13 cellular contexts compared by ENCODE assay signal in genomic region chr3:31227152-31227581, GRCh38.
DNase-seq lines count a peak whose midpoint lies in the region; ATAC-seq, FAIRE-seq and TF ChIP-seq lines count a peak whose summit lies in the region.
"Had no signal": no experiment of that assay in that cellular context is flagged by ENCODE, and none has a peak within 500 bp of the region (broad histone marks: within the 10 kb centered on the region; RNA-seq: fewer than 3 reads in every experiment).

No MANE protein-coding gene starts in this region.

- no peaks in the 10 kb centered on the region for H3K27me3 ChIP-seq in GM06990 (replicated peaks; ENCODE audit: control insufficient read depth, insufficient read depth, low read length)
- H3K27me3 ChIP-seq in small intestine (ENCODE audit: control insufficient read depth in 2 of 2, insufficient read depth in 2 of 2, low read length in 2 of 2) = no peaks in the 10 kb centered on the region
- H3K27me3 ChIP-seq in breast epithelium = no peaks in the 10 kb centered on the region
- H3K27me3 ChIP-seq: uterus had no signal

- FAIRE-seq in small intestine (lab: Jason Lieb, UNC) = no peak

- peak overlapping the region; percentile 89 to 96 for H3K27ac Mint-ChIP-seq in effector memory CD8-positive, alpha-beta T cell
- no peak overlapping the region for H3K27ac Mint-ChIP-seq in chondrocyte (ENCODE audit: unreplicated experiment)

- H3K4me1 ChIP-seq in small intestine (ENCODE audit: control insufficient read depth in 2 of 2, insufficient read depth in 1 of 2, low read depth in 1 of 2, low read length in 1 of 2) (no peaks in the 10 kb centered on the region), breast epithelium (no peaks in the 10 kb centered on the region)
- H3K4me1 ChIP-seq: uterus had no signal

- H3K36me3 ChIP-seq in GM06990 (ENCODE audit: control insufficient read depth, insufficient read depth, low read length) = no peaks in the 10 kb centered on the region
- H3K36me3 ChIP-seq in small intestine (ENCODE audit: control insufficient read depth in 2 of 2, insufficient read depth in 2 of 2, low read length in 2 of 2) = no peaks in the 10 kb centered on the region
- H3K36me3 ChIP-seq in breast epithelium = no peaks in the 10 kb centered on the region
- H3K36me3 ChIP-seq: uterus had no signal

- H3K27me3 Mint-ChIP-seq in effector memory CD8-positive, alpha-beta T cell = no peaks in the 10 kb centered on the region
- no peaks in the 10 kb centered on the region for H3K27me3 Mint-ChIP-seq in chondrocyte (ENCODE audit: low read depth)

- TF ChIP-seq POLR2A in breast epithelium (IDR thresholded peaks at IDR 0.05) = no peak

- H3K9me3 Mint-ChIP-seq in effector memory CD8-positive, alpha-beta T cell = no peaks in the 10 kb centered on the region
- no peaks in the 10 kb centered on the region for H3K9me3 Mint-ChIP-seq in chondrocyte (ENCODE audit: low read depth)

- peak overlapping the region; percentile 42 to 60 for H3K4me3 Mint-ChIP-seq in effector memory CD8-positive, alpha-beta T cell
- no peak overlapping the region for H3K4me3 Mint-ChIP-seq in chondrocyte (ENCODE audit: unreplicated experiment)

- H3K27ac ChIP-seq in small intestine (ENCODE audit: low read depth in 1 of 2, low read length in 1 of 2) (no peak overlapping the region), breast epithelium (no peak overlapping the region)
- H3K27ac ChIP-seq: coronary artery, uterus had no signal

- H3K9me3 ChIP-seq in small intestine (ENCODE audit: control insufficient read depth, low read depth) = no peaks in the 10 kb centered on the region
- no peaks in the 10 kb centered on the region for H3K9me3 ChIP-seq in breast epithelium
- H3K9me3 ChIP-seq: uterus had no signal

- intact Hi-C loops in breast epithelium (cut with DNase I; ENCODE audit: low total_unique reads) = no loop called here

- peaks cover 2% of the 10 kb centered on the region for H3K36me3 Mint-ChIP-seq in effector memory CD8-positive, alpha-beta T cell (ENCODE audit: insufficient read depth)
- no peaks in the 10 kb centered on the region for H3K36me3 Mint-ChIP-seq in chondrocyte (ENCODE audit: low read depth)

- TF ChIP-seq CTCF in GM06990 (IDR thresholded peaks at IDR 0.05; ENCODE audit: insufficient read depth, low read length, poor library complexity, severe bottlenecking) = no peak
- no peak for TF ChIP-seq CTCF in chondrocyte (IDR thresholded peaks at IDR 0.05)
- TF ChIP-seq CTCF in breast epithelium (IDR thresholded peaks at IDR 0.05) = no peak

- 62 to 73% (median 62%) methylated on average over 3 of the region's 3 CpGs for WGBS in small intestine, 3 donors

- H3K4me1 Mint-ChIP-seq in effector memory CD8-positive, alpha-beta T cell (ENCODE audit: low read depth in 2 of 2) = peaks cover 50 to 53% of the 10 kb centered on the region in 2 donors
- H3K4me1 Mint-ChIP-seq in chondrocyte (ENCODE audit: low read depth) = peaks cover 4% of the 10 kb centered on the region

- ATAC-seq in GM21576 (IDR thresholded peaks at IDR 0.05; ENCODE audit: unreplicated experiment) = peak; percentile 28
- ATAC-seq in effector memory CD8-positive, alpha-beta T cell (replicated peaks) = peak; percentile 83

- H3K4me3 ChIP-seq in GM06990 (replicated peaks; ENCODE audit: low read depth, low read length) = no peak overlapping the region
- no peak overlapping the region for H3K4me3 ChIP-seq in small intestine (ENCODE audit: low read depth in 1 of 2, low read length in 2 of 2)
- H3K4me3 ChIP-seq in breast epithelium = no peak overlapping the region
- H3K4me3 ChIP-seq: coronary artery, skin epidermis, uterus had no signal

- DNase-seq in GM06990 (ENCODE audit: extremely low read depth, insufficient read length) (peak; percentile 66), NCI-H2029 (lab: John Stamatoyannopoulos, UW) (peak; percentile 88), NCI-H1694 treated with DMSO at 0.1 percent for 48 hours (lab: John Stamatoyannopoulos, UW) (no peak), chondrocyte (ENCODE audit: low spot score) (no peak), small intestine (no peak), breast epithelium (ENCODE audit: low spot score in 2 of 2) (no peak)
- DNase-seq in effector memory CD8-positive, alpha-beta T cell = peak in 1 of 3 experiments; percentile 9
- DNase-seq: IMR-90, islet precursor cell, uterus had no signal

Comparison
In these comparisons a context has a peak if more than half of its experiments do, and no peak if none do; other contexts are left out.
1. DNase-seq: peak in GM06990 (single experiment) and NCI-H2029 (single experiment); none in NCI-H1694 treated with DMSO at 0.1 percent for 48 hours (single experiment), chondrocyte (single experiment), small intestine (single experiment) and breast epithelium (0 of 2).